ENCODE assay signal across 2 cellular contexts in the genomic region with DNA sequence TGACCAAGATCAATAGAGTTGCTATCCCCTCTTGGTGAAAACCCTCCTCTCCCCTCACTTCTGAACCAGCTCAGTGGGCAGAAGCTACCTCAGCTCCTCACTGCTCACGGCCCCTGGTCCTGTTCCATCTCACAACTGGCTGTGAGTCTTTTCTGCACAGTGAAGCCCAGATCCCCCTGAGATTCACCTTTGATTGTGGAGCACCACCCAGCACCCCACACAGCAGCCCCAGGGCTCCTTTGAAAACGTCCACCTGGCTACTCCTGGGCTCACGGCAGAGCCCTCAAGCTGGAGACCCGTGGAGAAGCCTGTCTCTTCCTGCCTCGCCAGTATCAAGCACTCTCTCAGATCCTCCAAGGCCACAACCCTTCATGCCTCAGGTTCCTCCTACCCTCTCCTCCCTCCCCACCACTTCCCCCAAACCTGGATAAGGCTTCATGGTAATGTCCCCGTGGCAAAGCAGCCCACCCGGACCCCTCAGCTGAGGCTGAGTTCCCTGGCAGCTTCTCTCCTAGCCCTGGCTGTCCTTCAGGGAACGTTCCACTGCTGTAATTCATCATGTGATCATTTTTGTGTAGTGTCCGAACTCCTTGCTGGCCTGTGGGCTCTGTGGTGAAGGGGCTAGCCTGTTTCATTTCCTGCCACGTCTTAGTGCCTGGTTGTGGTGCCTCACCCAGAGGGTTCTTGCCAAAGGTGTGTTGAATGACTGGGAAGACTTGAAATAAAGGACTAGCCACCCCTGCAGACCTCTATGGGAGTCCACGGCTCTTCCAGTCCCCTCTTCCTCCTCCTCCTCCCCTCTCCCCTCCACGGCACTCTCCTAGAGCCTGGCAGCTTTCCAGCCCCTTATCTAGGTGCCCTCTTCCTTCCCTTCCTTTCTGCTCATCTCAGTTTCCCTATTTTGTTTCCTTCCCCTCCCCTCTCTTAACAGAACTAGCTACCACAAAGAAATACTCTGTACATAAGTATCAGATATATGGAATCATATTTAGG.
TF ChIP-seq lines count a peak whose summit lies in the region.

No MANE protein-coding gene starts in this region.

TF ChIP-seq in HEK293, 187 proteins besides CTCF, POLR2A, EP300 and RAD21 (continued from another document):
- TF ChIP-seq, protein P1, sequence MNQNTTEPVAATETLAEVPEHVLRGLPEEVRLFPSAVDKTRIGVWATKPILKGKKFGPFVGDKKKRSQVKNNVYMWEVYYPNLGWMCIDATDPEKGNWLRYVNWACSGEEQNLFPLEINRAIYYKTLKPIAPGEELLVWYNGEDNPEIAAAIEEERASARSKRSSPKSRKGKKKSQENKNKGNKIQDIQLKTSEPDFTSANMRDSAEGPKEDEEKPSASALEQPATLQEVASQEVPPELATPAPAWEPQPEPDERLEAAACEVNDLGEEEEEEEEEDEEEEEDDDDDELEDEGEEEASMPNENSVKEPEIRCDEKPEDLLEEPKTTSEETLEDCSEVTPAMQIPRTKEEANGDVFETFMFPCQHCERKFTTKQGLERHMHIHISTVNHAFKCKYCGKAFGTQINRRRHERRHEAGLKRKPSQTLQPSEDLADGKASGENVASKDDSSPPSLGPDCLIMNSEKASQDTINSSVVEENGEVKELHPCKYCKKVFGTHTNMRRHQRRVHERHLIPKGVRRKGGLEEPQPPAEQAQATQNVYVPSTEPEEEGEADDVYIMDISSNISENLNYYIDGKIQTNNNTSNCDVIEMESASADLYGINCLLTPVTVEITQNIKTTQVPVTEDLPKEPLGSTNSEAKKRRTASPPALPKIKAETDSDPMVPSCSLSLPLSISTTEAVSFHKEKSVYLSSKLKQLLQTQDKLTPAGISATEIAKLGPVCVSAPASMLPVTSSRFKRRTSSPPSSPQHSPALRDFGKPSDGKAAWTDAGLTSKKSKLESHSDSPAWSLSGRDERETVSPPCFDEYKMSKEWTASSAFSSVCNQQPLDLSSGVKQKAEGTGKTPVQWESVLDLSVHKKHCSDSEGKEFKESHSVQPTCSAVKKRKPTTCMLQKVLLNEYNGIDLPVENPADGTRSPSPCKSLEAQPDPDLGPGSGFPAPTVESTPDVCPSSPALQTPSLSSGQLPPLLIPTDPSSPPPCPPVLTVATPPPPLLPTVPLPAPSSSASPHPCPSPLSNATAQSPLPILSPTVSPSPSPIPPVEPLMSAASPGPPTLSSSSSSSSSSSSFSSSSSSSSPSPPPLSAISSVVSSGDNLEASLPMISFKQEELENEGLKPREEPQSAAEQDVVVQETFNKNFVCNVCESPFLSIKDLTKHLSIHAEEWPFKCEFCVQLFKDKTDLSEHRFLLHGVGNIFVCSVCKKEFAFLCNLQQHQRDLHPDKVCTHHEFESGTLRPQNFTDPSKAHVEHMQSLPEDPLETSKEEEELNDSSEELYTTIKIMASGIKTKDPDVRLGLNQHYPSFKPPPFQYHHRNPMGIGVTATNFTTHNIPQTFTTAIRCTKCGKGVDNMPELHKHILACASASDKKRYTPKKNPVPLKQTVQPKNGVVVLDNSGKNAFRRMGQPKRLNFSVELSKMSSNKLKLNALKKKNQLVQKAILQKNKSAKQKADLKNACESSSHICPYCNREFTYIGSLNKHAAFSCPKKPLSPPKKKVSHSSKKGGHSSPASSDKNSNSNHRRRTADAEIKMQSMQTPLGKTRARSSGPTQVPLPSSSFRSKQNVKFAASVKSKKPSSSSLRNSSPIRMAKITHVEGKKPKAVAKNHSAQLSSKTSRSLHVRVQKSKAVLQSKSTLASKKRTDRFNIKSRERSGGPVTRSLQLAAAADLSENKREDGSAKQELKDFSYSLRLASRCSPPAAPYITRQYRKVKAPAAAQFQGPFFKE (tag by site-specific recombination; IDR thresholded peaks at IDR 0.05; ENCODE audit: borderline replicate concordance), result no peak
- TF ChIP-seq KLF8 (tag by site-specific recombination; IDR thresholded peaks at IDR 0.05) (no peak), GLIS1 (tag by site-specific recombination; IDR thresholded peaks at IDR 0.05) (peak; percentile 33)
- TF ChIP-seq, protein P2, sequence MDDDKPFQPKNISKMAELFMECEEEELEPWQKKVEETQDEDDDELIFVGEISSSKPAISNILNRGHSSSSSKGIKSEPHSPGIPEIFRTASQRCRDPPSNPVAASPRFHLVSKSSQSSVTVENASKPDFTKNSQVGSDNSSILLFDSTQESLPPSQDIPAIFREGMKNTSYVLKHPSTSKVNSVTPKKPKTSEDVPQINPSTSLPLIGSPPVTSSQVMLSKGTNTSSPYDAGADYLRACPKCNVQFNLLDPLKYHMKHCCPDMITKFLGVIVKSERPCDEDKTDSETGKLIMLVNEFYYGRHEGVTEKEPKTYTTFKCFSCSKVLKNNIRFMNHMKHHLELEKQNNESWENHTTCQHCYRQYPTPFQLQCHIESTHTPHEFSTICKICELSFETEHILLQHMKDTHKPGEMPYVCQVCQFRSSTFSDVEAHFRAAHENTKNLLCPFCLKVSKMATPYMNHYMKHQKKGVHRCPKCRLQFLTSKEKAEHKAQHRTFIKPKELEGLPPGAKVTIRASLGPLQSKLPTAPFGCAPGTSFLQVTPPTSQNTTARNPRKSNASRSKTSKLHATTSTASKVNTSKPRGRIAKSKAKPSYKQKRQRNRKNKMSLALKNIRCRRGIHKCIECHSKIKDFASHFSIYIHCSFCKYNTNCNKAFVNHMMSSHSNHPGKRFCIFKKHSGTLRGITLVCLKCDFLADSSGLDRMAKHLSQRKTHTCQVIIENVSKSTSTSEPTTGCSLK (tag by site-specific recombination; IDR thresholded peaks at IDR 0.05), result no peak
- TF ChIP-seq, protein P3, sequence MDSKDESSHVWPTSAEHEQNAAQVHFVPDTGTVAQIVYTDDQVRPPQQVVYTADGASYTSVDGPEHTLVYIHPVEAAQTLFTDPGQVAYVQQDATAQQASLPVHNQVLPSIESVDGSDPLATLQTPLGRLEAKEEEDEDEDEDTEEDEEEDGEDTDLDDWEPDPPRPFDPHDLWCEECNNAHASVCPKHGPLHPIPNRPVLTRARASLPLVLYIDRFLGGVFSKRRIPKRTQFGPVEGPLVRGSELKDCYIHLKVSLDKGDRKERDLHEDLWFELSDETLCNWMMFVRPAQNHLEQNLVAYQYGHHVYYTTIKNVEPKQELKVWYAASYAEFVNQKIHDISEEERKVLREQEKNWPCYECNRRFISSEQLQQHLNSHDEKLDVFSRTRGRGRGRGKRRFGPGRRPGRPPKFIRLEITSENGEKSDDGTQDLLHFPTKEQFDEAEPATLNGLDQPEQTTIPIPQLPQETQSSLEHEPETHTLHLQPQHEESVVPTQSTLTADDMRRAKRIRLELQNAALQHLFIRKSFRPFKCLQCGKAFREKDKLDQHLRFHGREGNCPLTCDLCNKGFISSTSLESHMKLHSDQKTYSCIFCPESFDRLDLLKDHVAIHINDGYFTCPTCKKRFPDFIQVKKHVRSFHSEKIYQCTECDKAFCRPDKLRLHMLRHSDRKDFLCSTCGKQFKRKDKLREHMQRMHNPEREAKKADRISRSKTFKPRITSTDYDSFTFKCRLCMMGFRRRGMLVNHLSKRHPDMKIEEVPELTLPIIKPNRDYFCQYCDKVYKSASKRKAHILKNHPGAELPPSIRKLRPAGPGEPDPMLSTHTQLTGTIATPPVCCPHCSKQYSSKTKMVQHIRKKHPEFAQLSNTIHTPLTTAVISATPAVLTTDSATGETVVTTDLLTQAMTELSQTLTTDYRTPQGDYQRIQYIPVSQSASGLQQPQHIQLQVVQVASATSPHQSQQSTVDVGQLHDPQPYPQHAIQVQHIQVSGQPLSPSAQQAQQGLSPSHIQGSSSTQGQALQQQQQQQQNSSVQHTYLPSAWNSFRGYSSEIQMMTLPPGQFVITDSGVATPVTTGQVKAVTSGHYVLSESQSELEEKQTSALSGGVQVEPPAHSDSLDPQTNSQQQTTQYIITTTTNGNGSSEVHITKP (tag by site-specific recombination; IDR thresholded peaks at IDR 0.05), result peak; percentile 82

TF ChIP-seq in SK-N-SH, 30 proteins besides CTCF, POLR2A, EP300 and RAD21 (continued from another document):
- TF ChIP-seq, protein P4, sequence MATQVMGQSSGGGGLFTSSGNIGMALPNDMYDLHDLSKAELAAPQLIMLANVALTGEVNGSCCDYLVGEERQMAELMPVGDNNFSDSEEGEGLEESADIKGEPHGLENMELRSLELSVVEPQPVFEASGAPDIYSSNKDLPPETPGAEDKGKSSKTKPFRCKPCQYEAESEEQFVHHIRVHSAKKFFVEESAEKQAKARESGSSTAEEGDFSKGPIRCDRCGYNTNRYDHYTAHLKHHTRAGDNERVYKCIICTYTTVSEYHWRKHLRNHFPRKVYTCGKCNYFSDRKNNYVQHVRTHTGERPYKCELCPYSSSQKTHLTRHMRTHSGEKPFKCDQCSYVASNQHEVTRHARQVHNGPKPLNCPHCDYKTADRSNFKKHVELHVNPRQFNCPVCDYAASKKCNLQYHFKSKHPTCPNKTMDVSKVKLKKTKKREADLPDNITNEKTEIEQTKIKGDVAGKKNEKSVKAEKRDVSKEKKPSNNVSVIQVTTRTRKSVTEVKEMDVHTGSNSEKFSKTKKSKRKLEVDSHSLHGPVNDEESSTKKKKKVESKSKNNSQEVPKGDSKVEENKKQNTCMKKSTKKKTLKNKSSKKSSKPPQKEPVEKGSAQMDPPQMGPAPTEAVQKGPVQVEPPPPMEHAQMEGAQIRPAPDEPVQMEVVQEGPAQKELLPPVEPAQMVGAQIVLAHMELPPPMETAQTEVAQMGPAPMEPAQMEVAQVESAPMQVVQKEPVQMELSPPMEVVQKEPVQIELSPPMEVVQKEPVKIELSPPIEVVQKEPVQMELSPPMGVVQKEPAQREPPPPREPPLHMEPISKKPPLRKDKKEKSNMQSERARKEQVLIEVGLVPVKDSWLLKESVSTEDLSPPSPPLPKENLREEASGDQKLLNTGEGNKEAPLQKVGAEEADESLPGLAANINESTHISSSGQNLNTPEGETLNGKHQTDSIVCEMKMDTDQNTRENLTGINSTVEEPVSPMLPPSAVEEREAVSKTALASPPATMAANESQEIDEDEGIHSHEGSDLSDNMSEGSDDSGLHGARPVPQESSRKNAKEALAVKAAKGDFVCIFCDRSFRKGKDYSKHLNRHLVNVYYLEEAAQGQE (IDR thresholded peaks at IDR 0.05; ENCODE audit: low read depth, low read length), result no peak
TF ChIP-seq in SK-N-SH: peak in this region for 0.
